Comparison of ENCODE assay signal across 32 cellular contexts in genomic region chr16:49632798-49633189, GRCh38.
DNase-seq lines count a peak whose midpoint lies in the region; ATAC-seq, FAIRE-seq and TF ChIP-seq lines count a peak whose summit lies in the region.
"Had no signal": no experiment of that assay in that cellular context is flagged by ENCODE, and none has a peak within 500 bp of the region (broad histone marks: within the 10 kb centered on the region; RNA-seq: fewer than 3 reads in every experiment).

No MANE protein-coding gene starts in this region.

- H3K36me3 ChIP-seq in GM12878 (ENCODE audit: control insufficient read depth in 2 of 2, insufficient read depth in 2 of 2, low read length in 1 of 2) (no peaks in the 10 kb centered on the region), mesenchymal stem cell (ENCODE audit: control insufficient read depth in 1 of 2, insufficient read depth in 2 of 2, low read depth in 1 of 2, low read length in 2 of 2) (peaks cover 12 to 26% of the 10 kb centered on the region in 2 experiments), trophoblast cell (ENCODE audit: control insufficient read depth in 1 of 2, insufficient read depth in 2 of 2, low read length in 2 of 2) (peaks cover 28% of the 10 kb centered on the region in 2 experiments)
- H3K36me3 ChIP-seq: HAP-1, SJCRH30 had no signal

- in situ Hi-C loops in GM12878 (cut with MboI), result no loop called here

- no peaks in the 10 kb centered on the region; the same call in 1 of the 3 replicates for H3K9me3 ChIP-seq in GM12878 (replicated peaks; ENCODE audit: control insufficient read depth, insufficient read depth, low read length)
- H3K9me3 ChIP-seq in mesenchymal stem cell (ENCODE audit: control insufficient read depth, low read length), result peaks cover 11% of the 10 kb centered on the region
- H3K9me3 ChIP-seq in trophoblast cell (ENCODE audit: insufficient read depth, low read depth, low read length), result peaks cover 4% of the 10 kb centered on the region
- H3K9me3 ChIP-seq: A549, Caco-2, HAP-1 had no signal

- H3K4ac ChIP-seq in mesenchymal stem cell (ENCODE audit: low read depth in 1 of 2, low read length in 2 of 2), result no peak overlapping the region
- H3K4ac ChIP-seq in trophoblast cell (ENCODE audit: low read depth, low read length), result no peak overlapping the region

- peak overlapping the region; percentile 19 for H4K8ac ChIP-seq in mesenchymal stem cell (ENCODE audit: low read length)
- H4K8ac ChIP-seq in trophoblast cell (ENCODE audit: low read depth, low read length), result no peak overlapping the region

- H2AFZ ChIP-seq in GM12878 (ENCODE audit: control insufficient read depth, low read depth, low read length) (no peak overlapping the region; the same call in 1 of the 2 replicates), mesenchymal stem cell (ENCODE audit: low read depth, low read length) (no peak overlapping the region), trophoblast cell (ENCODE audit: insufficient read depth, low read length, poor library complexity) (no peak overlapping the region)
- H2AFZ ChIP-seq: GM23248 had no signal

- no peak for TF ChIP-seq RAD21 in GM12878 (IDR thresholded peaks at IDR 0.05; ENCODE audit: insufficient read depth, low read depth, low read length)

- H3K9ac ChIP-seq in GM12878 (ENCODE audit: control insufficient read depth, insufficient read depth, low read length), result no peak overlapping the region
- no peak overlapping the region for H3K9ac ChIP-seq in mesenchymal stem cell (ENCODE audit: low read length)
- H3K9ac ChIP-seq in trophoblast cell (ENCODE audit: low read length), result no peak overlapping the region
- H3K9ac ChIP-seq: GM23248 had no signal

- H3K27ac Mint-ChIP-seq in type B pancreatic cell, result no peak overlapping the region
- H3K27ac Mint-ChIP-seq in activated T-helper 2 cell treated with anti-CD3 and anti-CD28 coated beads, Interferon-gamma antibody, Interleukin-2, Interleukin-4, amounts not matched to agents 10 μg/mL and 5 μg/mL and 100 μg/mL, durations not matched to agents 14 hours and 24 hours and 36 hours, result no peak overlapping the region
- H3K27ac Mint-ChIP-seq: CD8-positive, alpha-beta T cell; HFFc6 had no signal

- POLR2A ChIA-PET in GM12878 (lab: Charles Lee), result no interaction called here

- H3K4me1 Mint-ChIP-seq in type B pancreatic cell (ENCODE audit: unreplicated experiment), result peaks cover 19% of the 10 kb centered on the region
- H3K4me1 Mint-ChIP-seq in activated T-helper 2 cell treated with anti-CD3 and anti-CD28 coated beads, Interferon-gamma antibody, Interleukin-2, Interleukin-4, amounts not matched to agents 10 μg/mL and 5 μg/mL and 100 μg/mL, durations not matched to agents 14 hours and 24 hours and 36 hours (ENCODE audit: low read depth), result no peaks in the 10 kb centered on the region

- DNase-seq in D341Med (ENCODE audit: low spot score), result peak; percentile 3
- DNase-seq in GM12878 (ENCODE audit: low read depth, low spot score), result no peak
- no peak for DNase-seq in mesenchymal stem cell
- peak; percentile 43 for DNase-seq in type B pancreatic cell (ENCODE audit: extremely low spot score, unreplicated experiment)
- no peak for DNase-seq in activated T-helper 2 cell treated with anti-CD3 and anti-CD28 coated beads, Interferon-gamma antibody, Interleukin-2, Interleukin-4, amounts not matched to agents 10 μg/mL and 5 μg/mL and 100 μg/mL, durations not matched to agents 14 hours and 24 hours and 36 hours (ENCODE audit: low spot score)
- no peak for DNase-seq in trophoblast cell
- DNase-seq: AML-193; DMS 273 treated with DMSO at 0.1 percent for 48 hours; DMS79; GF-D8; GM23248; HFFc6; IMR-90; KG1; MM.1S; NCI-H2029 treated with DMSO at 0.1 percent for 48 hours; NCI-H446 treated with DMSO at 0.1 percent for 48 hours; NCI-H526; NCI-H82; NK-92 treated with Interleukin-12 subunit alpha and Interleukin-12 subunit beta, amount 100 ng/mL, for 24 hours; PC-3; SJCRH30 had no signal

- H3K27me3 Mint-ChIP-seq in type B pancreatic cell, result no peaks in the 10 kb centered on the region
- no peaks in the 10 kb centered on the region for H3K27me3 Mint-ChIP-seq in activated T-helper 2 cell treated with anti-CD3 and anti-CD28 coated beads, Interferon-gamma antibody, Interleukin-2, Interleukin-4, amounts not matched to agents 10 μg/mL and 5 μg/mL and 100 μg/mL, durations not matched to agents 14 hours and 24 hours and 36 hours (ENCODE audit: low read depth)

- no TSS peak for BruUV-seq in GM12878 (replicated peaks; lab: Mats Ljungman, UMichigan)

- 3% methylated on average over 4 of the region's 4 CpGs for WGBS in GM12878 (ENCODE audit: insufficient coverage, insufficient replicate concordance, low lambda C conversion rate, missing lambda C conversion rate)
- 95% methylated on average over 4 of the region's 4 CpGs for WGBS in mesenchymal stem cell
- no CpG with 5 or more reads among the region's 4 CpGs for WGBS in trophoblast cell (ENCODE audit: extremely low coverage, insufficient coverage, insufficient read length)

- H3K4me2 ChIP-seq in GM12878 (ENCODE audit: control insufficient read depth, insufficient read depth) (peak overlapping the region; percentile 22; the same call in 1 of the 2 replicates), mesenchymal stem cell (ENCODE audit: low read length, poor library complexity, severe bottlenecking) (no peak overlapping the region), trophoblast cell (ENCODE audit: low read length) (no peak overlapping the region)
- H3K4me2 ChIP-seq: A549 had no signal

- peaks cover 19% of the 10 kb centered on the region for H3K4me1 ChIP-seq in GM12878 (ENCODE audit: control insufficient read depth, insufficient read depth, low read length)
- H3K4me1 ChIP-seq in mesenchymal stem cell (ENCODE audit: control insufficient read depth, insufficient read depth, low read depth, low read length), result no peaks in the 10 kb centered on the region
- no peaks in the 10 kb centered on the region for H3K4me1 ChIP-seq in trophoblast cell (ENCODE audit: control insufficient read depth in 1 of 2, insufficient read depth in 2 of 2, low read length in 2 of 2)
- H3K4me1 ChIP-seq: A549, Caco-2, HAP-1, SJCRH30 had no signal

- H2BK15ac ChIP-seq in mesenchymal stem cell (ENCODE audit: low read depth, poor library complexity, severe bottlenecking), result no peak overlapping the region

- SMC1A ChIA-PET in GM12878 (lab: Charles Lee; ENCODE audit: uncharacterized antibody, unreplicated experiment), result no interaction called here

- H3K36me3 Mint-ChIP-seq in type B pancreatic cell, result peaks cover 19% of the 10 kb centered on the region
- H3K36me3 Mint-ChIP-seq in activated T-helper 2 cell treated with anti-CD3 and anti-CD28 coated beads, Interferon-gamma antibody, Interleukin-2, Interleukin-4, amounts not matched to agents 10 μg/mL and 5 μg/mL and 100 μg/mL, durations not matched to agents 14 hours and 24 hours and 36 hours (ENCODE audit: low read depth), result no peaks in the 10 kb centered on the region
- H3K36me3 Mint-ChIP-seq: CD8-positive, alpha-beta T cell had no signal

- H2AK5ac ChIP-seq in mesenchymal stem cell (ENCODE audit: low read length, severe bottlenecking) (no peak overlapping the region), trophoblast cell (ENCODE audit: low read length) (no peak overlapping the region)

- H3K23ac ChIP-seq in mesenchymal stem cell (ENCODE audit: low read length in 2 of 2) (no peak overlapping the region), trophoblast cell (ENCODE audit: low read length) (no peak overlapping the region)

- CTCF ChIA-PET in GM12878 (lab: Yijun Ruan, JAX), result no interaction called here

- H3K27me3 ChIP-seq in GM12878 (replicated peaks in 1 of 2; ENCODE audit: control insufficient read depth in 2 of 2, insufficient read depth in 2 of 2, low read length in 1 of 2) (no peaks in the 10 kb centered on the region), mesenchymal stem cell (ENCODE audit: control insufficient read depth in 1 of 2, insufficient read depth in 1 of 2, low read length in 2 of 2) (no peaks in the 10 kb centered on the region), trophoblast cell (ENCODE audit: insufficient read depth, low read length) (no peaks in the 10 kb centered on the region)
- H3K27me3 ChIP-seq: SJCRH30 had no signal

- no peak for TF ChIP-seq POLR2A in GM12878 (IDR thresholded peaks at IDR 0.05; ENCODE audit: low read depth, low read length)

- H3K4me3 Mint-ChIP-seq in type B pancreatic cell, result no peak overlapping the region
- H3K4me3 Mint-ChIP-seq in activated T-helper 2 cell treated with anti-CD3 and anti-CD28 coated beads, Interferon-gamma antibody, Interleukin-2, Interleukin-4, amounts not matched to agents 10 μg/mL and 5 μg/mL and 100 μg/mL, durations not matched to agents 14 hours and 24 hours and 36 hours (ENCODE audit: low read depth), result no peak overlapping the region
- H3K4me3 Mint-ChIP-seq: CD8-positive, alpha-beta T cell; HFFc6 had no signal

- H3K9me3 Mint-ChIP-seq in type B pancreatic cell, result no peaks in the 10 kb centered on the region
- H3K9me3 Mint-ChIP-seq in activated T-helper 2 cell treated with anti-CD3 and anti-CD28 coated beads, Interferon-gamma antibody, Interleukin-2, Interleukin-4, amounts not matched to agents 10 μg/mL and 5 μg/mL and 100 μg/mL, durations not matched to agents 14 hours and 24 hours and 36 hours, result no peaks in the 10 kb centered on the region
- H3K9me3 Mint-ChIP-seq: CD8-positive, alpha-beta T cell had no signal

- H3K18ac ChIP-seq in mesenchymal stem cell (ENCODE audit: low read depth in 1 of 2, low read length in 2 of 2) (peak overlapping the region in 1 of 2 experiments; percentile 61), trophoblast cell (ENCODE audit: low read length) (no peak overlapping the region)

- FAIRE-seq in GM12878 (lab: Jason Lieb, UNC), result no peak
- FAIRE-seq: A549, GM12892, GM19239 had no signal

- no peak overlapping the region for H2BK5ac ChIP-seq in mesenchymal stem cell (ENCODE audit: low read depth, low read length, poor library complexity, severe bottlenecking)
- H2BK5ac ChIP-seq in trophoblast cell (ENCODE audit: low read depth, low read length, poor library complexity), result no peak overlapping the region

- H3K79me2 ChIP-seq in GM12878 (ENCODE audit: control insufficient read depth, insufficient read depth, low read length) (no peaks in the 10 kb centered on the region), trophoblast cell (ENCODE audit: control insufficient read depth, insufficient read depth, low read length, poor library complexity) (no peaks in the 10 kb centered on the region)

- TF ChIP-seq CTCF in GM12878 (IDR thresholded peaks at IDR 0.05 in 2 of 3, conservative IDR thresholded peaks at IDR 0.05 in 1 of 3; ENCODE audit: control insufficient read depth in 2 of 3, extremely low read depth in 1 of 3, insufficient read depth in 1 of 3, low read depth in 3 of 3, low read length in 3 of 3), result no peak
- TF ChIP-seq CTCF in type B pancreatic cell (conservative IDR thresholded peaks at IDR 0.05), result no peak

- RAD21 ChIA-PET in GM12878 (lab: Charles Lee; ENCODE audit: unreplicated experiment), result no interaction called here

- H4K12ac ChIP-seq in trophoblast cell (ENCODE audit: low read depth, low read length), result no peak overlapping the region

- H2BK12ac ChIP-seq in mesenchymal stem cell (ENCODE audit: low read length in 2 of 2) (peak overlapping the region in 1 of 2 experiments; percentile 37), trophoblast cell (ENCODE audit: low read length) (no peak overlapping the region)

- H2BK120ac ChIP-seq in mesenchymal stem cell (ENCODE audit: low read depth, low read length) (no peak overlapping the region), trophoblast cell (ENCODE audit: insufficient read depth, low read length, poor library complexity) (no peak overlapping the region)

- H3K79me1 ChIP-seq in mesenchymal stem cell (replicated peaks; ENCODE audit: low read length, poor library complexity, severe bottlenecking), result no peaks in the 10 kb centered on the region
- H3K79me1 ChIP-seq in trophoblast cell (ENCODE audit: low read length), result no peaks in the 10 kb centered on the region

- no peak overlapping the region for H3K14ac ChIP-seq in mesenchymal stem cell (ENCODE audit: low read length in 2 of 2)
- no peak overlapping the region for H3K14ac ChIP-seq in trophoblast cell (ENCODE audit: low read length)

- H4K91ac ChIP-seq in mesenchymal stem cell (ENCODE audit: low read length), result no peak overlapping the region
- H4K91ac ChIP-seq in trophoblast cell (ENCODE audit: low read depth, low read length), result no peak overlapping the region

- no peak for TF ChIP-seq EP300 in GM12878 (IDR thresholded peaks at IDR 0.05; ENCODE audit: borderline replicate concordance in 1 of 2, control insufficient read depth in 1 of 2, low read depth in 2 of 2, low read length in 2 of 2)

- ATAC-seq in GM12878 (no peak), GM21576 (IDR thresholded peaks at IDR 0.05; ENCODE audit: unreplicated experiment) (no peak)
- ATAC-seq: A549; CD8-positive, alpha-beta T cell; PC-3; Right ventricle myocardium inferior; SK-N-SH treated with all-trans-retinoic acid at 6 μM for 48 hours had no signal

- intact Hi-C loops in GM12878 (cut with micrococcal nuclease; ENCODE audit: unreplicated experiment), result no loop called here
- intact Hi-C loops in activated T-helper 2 cell treated with anti-CD3 and anti-CD28 coated beads, Interferon-gamma antibody, Interleukin-2, Interleukin-4, amounts not matched to agents 10 μg/mL and 5 μg/mL and 100 μg/mL, durations not matched to agents 14 hours and 24 hours and 36 hours (cut with micrococcal nuclease), result no loop called here

- H3K27ac ChIP-seq in GM12878 (ENCODE audit: control insufficient read depth, insufficient read depth), result no peak overlapping the region
- no peak overlapping the region for H3K27ac ChIP-seq in mesenchymal stem cell (ENCODE audit: low read length, poor library complexity, severe bottlenecking)
- no peak overlapping the region for H3K27ac ChIP-seq in trophoblast cell (ENCODE audit: low read depth, low read length)
- H3K27ac ChIP-seq: A549, C4-2B, GM23248, SJCRH30 had no signal

- H4K20me1 ChIP-seq in GM12878 (ENCODE audit: control insufficient read depth, insufficient read depth), result no peaks in the 10 kb centered on the region

- no peak overlapping the region for H3K4me3 ChIP-seq in GM12878
- no peak overlapping the region for H3K4me3 ChIP-seq in mesenchymal stem cell (ENCODE audit: insufficient read depth in 1 of 2, low read depth in 1 of 2, low read length in 2 of 2)
- no peak overlapping the region for H3K4me3 ChIP-seq in trophoblast cell (ENCODE audit: low read depth, low read length)
- H3K4me3 ChIP-seq: A549, GM23248, HAP-1, SJCRH30 had no signal

Comparison
In these comparisons a context has a peak if more than half of its experiments do, and no peak if none do; other contexts are left out.
1. DNase-seq: peak in D341Med (single experiment) and type B pancreatic cell (single experiment); none in GM12878 (single experiment), mesenchymal stem cell (single experiment), activated T-helper 2 cell treated with anti-CD3 and anti-CD28 coated beads, Interferon-gamma antibody, Interleukin-2, Interleukin-4, amounts not matched to agents 10 μg/mL and 5 μg/mL and 100 μg/mL, durations not matched to agents 14 hours and 24 hours and 36 hours (single experiment) and trophoblast cell (0 of 2).